ENCODE assay signal across 17 cellular contexts in the genomic region with DNA sequence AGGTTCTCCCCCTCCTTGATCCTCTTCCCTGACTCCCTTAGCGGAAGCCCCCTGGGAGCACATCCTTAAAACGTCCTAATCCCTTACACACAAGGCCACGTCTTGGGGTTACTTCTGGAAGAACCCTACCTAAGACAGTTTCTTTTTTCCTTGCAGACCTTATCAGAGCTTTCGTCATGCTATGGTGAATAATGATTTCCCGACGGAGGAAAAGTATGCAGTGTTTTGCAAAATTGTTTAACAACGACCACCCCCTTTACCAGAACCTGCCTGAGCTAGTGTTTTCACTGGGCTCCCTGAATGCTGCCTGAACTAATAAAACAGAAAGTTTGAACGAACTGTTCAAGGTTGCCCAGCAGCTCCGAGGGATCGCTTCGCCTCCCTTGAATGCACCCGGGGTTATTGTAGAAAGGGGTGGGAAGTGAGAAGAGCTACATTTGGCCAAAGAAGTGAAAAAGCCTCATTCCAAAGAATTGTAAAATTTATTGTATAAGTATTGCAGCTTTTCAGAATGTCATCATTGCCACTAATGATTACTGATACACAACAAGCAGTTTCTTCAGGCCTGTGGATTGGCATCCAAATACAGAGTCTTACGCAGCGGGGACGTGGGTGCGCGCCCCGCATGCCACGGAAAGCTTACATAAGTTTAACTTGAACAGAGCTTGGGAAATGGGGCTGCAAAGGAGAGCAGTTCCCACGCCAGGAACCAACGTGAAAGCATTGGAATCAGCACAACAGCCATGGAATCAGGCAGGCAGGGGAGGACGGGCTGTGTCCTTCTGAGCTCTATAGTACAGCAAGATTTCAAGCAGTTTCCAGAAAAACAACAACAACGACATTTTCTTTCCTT. TPM values are rescaled to one million over a fixed set of nuclear protein-coding genes. Genes with fewer than 3 reads are reported as not detected.
DNase-seq lines count a peak whose midpoint lies in the region; ATAC-seq, FAIRE-seq and TF ChIP-seq lines count a peak whose summit lies in the region.
"Had no signal": no experiment of that assay in that cellular context is flagged by ENCODE, and none has a peak within 500 bp of the region (broad histone marks: within the 10 kb centered on the region; RNA-seq: fewer than 3 reads in every experiment).

No MANE protein-coding gene starts in this region.

- H3K4me1 Mint-ChIP-seq in WTC11 = peaks cover 11% of the 10 kb centered on the region
- peaks cover 3% of the 10 kb centered on the region for H3K4me1 Mint-ChIP-seq in glutamatergic neuron (ENCODE audit: low read depth, unreplicated experiment)
- H3K4me1 Mint-ChIP-seq: B cell; CD4-positive, CD25-positive, alpha-beta regulatory T cell had no signal

- H3K9ac ChIP-seq in kidney (ENCODE audit: low read length in 2 of 2) = no peak overlapping the region

- TF ChIP-seq CTCF in WTC11 (IDR thresholded peaks at IDR 0.05) (no peak), kidney (IDR thresholded peaks at IDR 0.05; ENCODE audit: borderline replicate concordance, extremely low read depth, insufficient read depth) (no peak), glutamatergic neuron (IDR thresholded peaks at IDR 0.05; ENCODE audit: partially characterized antibody, unreplicated experiment) (no peak)

- H3K9me3 Mint-ChIP-seq in WTC11 (peaks cover 35% of the 10 kb centered on the region), glutamatergic neuron (ENCODE audit: unreplicated experiment) (peaks cover 6% of the 10 kb centered on the region)

- FAIRE-seq in kidney (lab: Jason Lieb, UNC) = no peak
- no peak for FAIRE-seq in urothelium cell line (lab: Jason Lieb, UNC)

- no peak overlapping the region for H3K4me3 Mint-ChIP-seq in WTC11
- H3K4me3 Mint-ChIP-seq in glutamatergic neuron (ENCODE audit: unreplicated experiment) = no peak overlapping the region
- H3K4me3 Mint-ChIP-seq: B cell; CD4-positive, CD25-positive, alpha-beta regulatory T cell had no signal

- H3K36me3 ChIP-seq in kidney (ENCODE audit: control insufficient read depth in 1 of 2, insufficient read depth in 2 of 2, low read length in 2 of 2) = no peaks in the 10 kb centered on the region

- H3K36me3 Mint-ChIP-seq in WTC11 (peaks cover 36% of the 10 kb centered on the region), glutamatergic neuron (ENCODE audit: unreplicated experiment) (peaks cover 24% of the 10 kb centered on the region)

- ATAC-seq in left ventricle myocardium superior (no peak), WTC11 (no peak), HG03469 (IDR thresholded peaks at IDR 0.05; ENCODE audit: unreplicated experiment) (no peak)

- no peak overlapping the region for H3K27ac ChIP-seq in kidney (ENCODE audit: low read depth in 2 of 2, low read length in 2 of 2)

- peak; percentile 54 for DNase-seq in cardiac septum (ENCODE audit: low spot score)
- DNase-seq in left ventricle myocardium superior = no peak
- DNase-seq in WTC11 (ENCODE audit: low spot score) = no peak
- DNase-seq in kidney = peak; percentile 43
- peak; percentile 5 for DNase-seq in urothelium cell line (ENCODE audit: low spot score)
- no peak for DNase-seq in glutamatergic neuron
- DNase-seq in COLO829 (ENCODE audit: low spot score) = no peak
- DNase-seq: CD4-positive, CD25-positive, alpha-beta regulatory T cell; DMS79; HCEC 1CT; NCI-H187 treated with DMSO at 0.1 percent for 48 hours; NCI-H774 had no signal

- no peaks in the 10 kb centered on the region for H3K9me3 ChIP-seq in kidney (ENCODE audit: control insufficient read depth in 1 of 2, low read length in 2 of 2)

- no peak overlapping the region for H3K4me3 ChIP-seq in kidney (ENCODE audit: low read length in 2 of 2)

- peaks cover 3% of the 10 kb centered on the region for H3K27me3 Mint-ChIP-seq in WTC11 (ENCODE audit: low read depth)
- no peaks in the 10 kb centered on the region for H3K27me3 Mint-ChIP-seq in glutamatergic neuron (ENCODE audit: unreplicated experiment)
- H3K27me3 Mint-ChIP-seq: B cell had no signal

- CTCF ChIA-PET in WTC11 (lab: Charles Lee) = interaction anchor here (0.9 to 1.2 kb wide), 2 partner anchors 26 to 439 kb away, joined by 3 to 7 read pairs; no protein-coding TSS in a partner anchor

- H3K27ac Mint-ChIP-seq in WTC11 (peak overlapping the region; percentile 82), glutamatergic neuron (ENCODE audit: unreplicated experiment) (no peak overlapping the region)
- H3K27ac Mint-ChIP-seq: B cell; CD4-positive, CD25-positive, alpha-beta regulatory T cell had no signal

- H3K4me1 ChIP-seq in kidney (ENCODE audit: control insufficient read depth in 1 of 2, insufficient read depth in 1 of 2, low read depth in 1 of 2, low read length in 2 of 2) = no peaks in the 10 kb centered on the region

- intact Hi-C loops in cardiac septum (cut with DNase I) = no loop called here
- intact Hi-C loops in left ventricle myocardium superior (cut with micrococcal nuclease) = no loop called here
- intact Hi-C loops in kidney (cut with DNase I) = no loop called here

- POLR2A ChIA-PET in WTC11 (lab: Charles Lee) = no interaction called here

TF ChIP-seq in WTC11, 78 proteins besides CTCF, POLR2A, EP300 and RAD21:
- no peak for TF ChIP-seq RELA (CRISPR knock-in tag; IDR thresholded peaks at IDR 0.05; ENCODE audit: borderline replicate concordance)
- TF ChIP-seq ZNF416 (CRISPR knock-in tag; IDR thresholded peaks at IDR 0.05) = no peak
- no peak for TF ChIP-seq CBFB (CRISPR knock-in tag; IDR thresholded peaks at IDR 0.05; ENCODE audit: low read depth)
- no peak for TF ChIP-seq ATF1 (CRISPR knock-in tag; IDR thresholded peaks at IDR 0.05)
- no peak for TF ChIP-seq IRF2 (CRISPR knock-in tag; IDR thresholded peaks at IDR 0.05; ENCODE audit: borderline replicate concordance, low read depth)
- TF ChIP-seq ESRRA (CRISPR knock-in tag; IDR thresholded peaks at IDR 0.05; ENCODE audit: borderline replicate concordance) = no peak
- no peak for TF ChIP-seq ZNF671 (CRISPR knock-in tag; IDR thresholded peaks at IDR 0.05)
- TF ChIP-seq CREM (CRISPR knock-in tag; IDR thresholded peaks at IDR 0.05) = no peak

RNA-seq across cellular contexts. Expression of a gene that starts 27.9 kb away (rescaled TPM):
- total RNA-seq in cardiac septum (0.43 TPM), left ventricle myocardium superior (0.15 TPM), WTC11 (2021) (not detected in 3 replicates), kidney (3.7 TPM), glutamatergic neuron (ENCODE audit: unreplicated experiment) (not detected)
- polyA plus RNA-seq in kidney (ENCODE audit: insufficient read depth, low read depth, low replicate concordance) = not detected
- total RNA-seq: NCI-H460, SK-MEL-5 had no signal
- polyA plus RNA-seq: AG04450 had no signal

Comparison
In these comparisons a context has a peak if more than half of its experiments do, and no peak if none do; other contexts are left out.
1. DNase-seq: peak in cardiac septum (single experiment), kidney (single experiment) and urothelium cell line (single experiment); none in left ventricle myocardium superior (single experiment), WTC11 (single experiment), glutamatergic neuron (single experiment) and COLO829 (single experiment).